ENCODE assay signal across 13 cellular contexts in the genomic region with DNA sequence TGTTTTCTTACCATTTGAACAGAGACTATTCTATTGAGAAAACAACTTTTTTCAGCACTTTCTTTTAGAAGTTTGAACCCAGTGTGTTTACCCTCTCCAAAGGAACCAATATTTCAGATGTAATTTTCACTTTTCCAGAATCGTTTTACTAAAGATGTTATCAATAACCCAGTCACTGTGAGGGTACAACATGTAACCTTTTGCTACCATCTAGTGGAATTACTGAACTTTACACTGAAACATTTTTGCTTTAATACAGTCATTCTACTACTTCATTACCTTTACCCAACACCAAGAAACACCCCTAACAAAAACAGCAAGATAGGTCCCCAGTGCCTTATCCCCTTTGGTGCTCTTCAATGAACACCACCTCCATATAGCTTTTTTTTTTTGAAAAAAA. TPM values are rescaled to one million over a fixed set of nuclear protein-coding genes. Genes with fewer than 3 reads are reported as not detected.
DNase-seq lines count a peak whose midpoint lies in the region; ATAC-seq, FAIRE-seq and TF ChIP-seq lines count a peak whose summit lies in the region.
"Had no signal": no experiment of that assay in that cellular context is flagged by ENCODE, and none has a peak within 500 bp of the region (broad histone marks: within the 10 kb centered on the region; RNA-seq: fewer than 3 reads in every experiment).

No MANE protein-coding gene starts in this region.

- H3K9ac ChIP-seq in OCI-LY3 (ENCODE audit: low read length): no peak overlapping the region
- H3K9ac ChIP-seq: BLaER1 treated with 17β-estradiol and CSF1 and Interleukin-3, amounts not matched to agents 10 nM and 100 nM had no signal

- H3K4me1 ChIP-seq in A549: no peaks in the 10 kb centered on the region
- H3K4me1 ChIP-seq in OCI-LY3 (ENCODE audit: low read length): no peaks in the 10 kb centered on the region
- H3K4me1 ChIP-seq: BLaER1 treated with 17β-estradiol and CSF1 and Interleukin-3, amounts not matched to agents 10 nM and 100 nM; thyroid gland had no signal

- H3K9me3 ChIP-seq in A549 (no peaks in the 10 kb centered on the region), OCI-LY3 (ENCODE audit: insufficient read depth, low read length) (no peaks in the 10 kb centered on the region)
- H3K9me3 ChIP-seq: BLaER1 treated with 17β-estradiol and CSF1 and Interleukin-3, amounts not matched to agents 10 nM and 100 nM; thyroid gland had no signal

- peak; percentile 8 to 9 for DNase-seq in A549 (ENCODE audit: low read depth in 1 of 2, low spot score in 1 of 2)
- no peak for DNase-seq in epithelial cell of proximal tubule (ENCODE audit: low read depth)
- no peak for DNase-seq in HuH-7.5 (ENCODE audit: low spot score)
- DNase-seq: activated T-cell treated with anti-CD3 and anti-CD28 coated beads, Interleukin-2, amount 50 U/mL, for 24 hours; naive B cell; thyroid gland had no signal

- no peak overlapping the region for H3K4me3 ChIP-seq in A549
- no peak overlapping the region for H3K4me3 ChIP-seq in OCI-LY3 (ENCODE audit: low read length)
- H3K4me3 ChIP-seq in epithelial cell of proximal tubule (ENCODE audit: low read depth, low read length): no peak overlapping the region
- H3K4me3 ChIP-seq: BLaER1 treated with 17β-estradiol and CSF1 and Interleukin-3, amounts not matched to agents 10 nM and 100 nM; thyroid gland had no signal

- no peaks in the 10 kb centered on the region for H3K79me2 ChIP-seq in OCI-LY3 (ENCODE audit: low read length)

- TF ChIP-seq POLR2A in A549 (IDR thresholded peaks at IDR 0.05; ENCODE audit: low read length): no peak

- H4K20me1 ChIP-seq in OCI-LY3 (ENCODE audit: insufficient read depth, low read length): no peaks in the 10 kb centered on the region
- H4K20me1 ChIP-seq: BLaER1 treated with 17β-estradiol and CSF1 and Interleukin-3, amounts not matched to agents 10 nM and 100 nM had no signal

- no peak overlapping the region for H2AFZ ChIP-seq in OCI-LY3 (ENCODE audit: low read depth, low read length)

- TF ChIP-seq CTCF in A549 (IDR thresholded peaks at IDR 0.05) (peak; percentile 45), OCI-LY3 (IDR thresholded peaks at IDR 0.05; ENCODE audit: low read depth, low read length) (peak; percentile 55), epithelial cell of proximal tubule (conservative IDR thresholded peaks at IDR 0.05; ENCODE audit: low read depth, low read length) (peak; percentile 34)

- H3K27ac ChIP-seq in A549: no peak overlapping the region
- H3K27ac ChIP-seq in OCI-LY3 (ENCODE audit: low read length): no peak overlapping the region
- H3K27ac ChIP-seq: BLaER1 treated with 17β-estradiol and CSF1 and Interleukin-3, amounts not matched to agents 10 nM and 100 nM; thyroid gland had no signal

- H3K27me3 ChIP-seq in OCI-LY3 (ENCODE audit: low read depth, low read length): no peaks in the 10 kb centered on the region
- H3K27me3 ChIP-seq: BLaER1 treated with 17β-estradiol and CSF1 and Interleukin-3, amounts not matched to agents 10 nM and 100 nM; thyroid gland had no signal

- FAIRE-seq in A549 (lab: Jason Lieb, UNC): peak; percentile 91
- FAIRE-seq: GM12892 had no signal

- whole genome bisulfite sequencing in A549 (ENCODE audit: missing lambda C conversion rate): 3% methylated on average over 1 of the region's 1 CpG

- H3K4me2 ChIP-seq in A549: no peak overlapping the region
- H3K4me2 ChIP-seq in OCI-LY3 (ENCODE audit: low read length): no peak overlapping the region
- H3K4me2 ChIP-seq: BLaER1 treated with 17β-estradiol and CSF1 and Interleukin-3, amounts not matched to agents 10 nM and 100 nM had no signal

- TF ChIP-seq RAD21 in A549 (conservative IDR thresholded peaks at IDR 0.05 in 1 of 2, IDR thresholded peaks at IDR 0.05 in 1 of 2): peak; percentile 54; a peak in 4 of 5 replicates

- CTCF ChIA-PET in A549 (lab: Yijun Ruan, JAX): interaction anchor here (0.7 to 1.6 kb wide), 5 partner anchors 10 to 1659 kb away, joined by 3 to 4 read pairs (median 3); no protein-coding TSS in a partner anchor

- no peaks in the 10 kb centered on the region for H3K36me3 ChIP-seq in OCI-LY3 (replicated peaks; ENCODE audit: low read depth, low read length)
- H3K36me3 ChIP-seq: BLaER1 treated with 17β-estradiol and CSF1 and Interleukin-3, amounts not matched to agents 10 nM and 100 nM; thyroid gland had no signal

- ATAC-seq in A549 (peak; percentile 59 to 69; a peak in 3 of 6 replicates), GM19438 (IDR thresholded peaks at IDR 0.05; ENCODE audit: low read depth, unreplicated experiment) (peak; percentile 51), GM18511 (IDR thresholded peaks at IDR 0.05; ENCODE audit: unreplicated experiment) (no peak), HG02763 (IDR thresholded peaks at IDR 0.05; ENCODE audit: unreplicated experiment) (no peak), HG03342 (IDR thresholded peaks at IDR 0.05; ENCODE audit: unreplicated experiment) (no peak)

- POLR2A ChIA-PET in A549 (lab: Yijun Ruan, JAX): no interaction called here

- no peak for TF ChIP-seq EP300 in A549 (IDR thresholded peaks at IDR 0.05)

TF ChIP-seq in A549, 52 proteins besides CTCF, POLR2A, EP300 and RAD21:
- TF ChIP-seq KDM5A (IDR thresholded peaks at IDR 0.05): no peak
- no peak for TF ChIP-seq BHLHE40 (IDR thresholded peaks at IDR 0.05; ENCODE audit: low read depth, low read length)
- peak; percentile 21; the same call in 1 of the 3 replicates for TF ChIP-seq SMC3 (IDR thresholded peaks at IDR 0.05)
TF ChIP-seq in A549: peak in this region for 1.

RNA-seq across cellular contexts. Expression of a gene that starts 33.1 kb away (rescaled TPM):
- polyA plus RNA-seq in A549 (2011; rRNA removed) (283 and 313 TPM in 2 replicates), A549 (2017; fragmentation: RNase III; extraction: RNeasy Plus Mini Kit Qiagen cat#74134 plus additional on column Dnase treatment) (207 to 226 TPM (median 212 TPM) in 3 replicates)
- 233 and 265 TPM in 2 replicates for polyA plus RNA-seq in A549 (2012; cell fraction: cytosol; rRNA removed)
- polyA plus RNA-seq in A549 (2012; cell fraction: nucleus; rRNA removed): 150 and 171 TPM in 2 replicates
- 49.2 and 49.4 TPM in 2 replicates for polyA minus RNA-seq in A549 (2011; rRNA and poly(A)+ RNA removed)
- 254 and 265 TPM in 2 replicates for total RNA-seq in epithelial cell of proximal tubule

Comparison
In these comparisons a context has a peak if more than half of its experiments do, and no peak if none do; other contexts are left out.
1. ATAC-seq: peak in A549 (2 of 2) and GM19438 (single experiment); none in GM18511 (single experiment), HG02763 (single experiment) and HG03342 (single experiment).
2. DNase-seq: peak in A549 (2 of 2); none in epithelial cell of proximal tubule (single experiment) and HuH-7.5 (single experiment).
3. Peak in every context shown above with its lines, with median percentiles within 50 percentile points of each other: CTCF ChIP-seq.